In the genomic region with DNA sequence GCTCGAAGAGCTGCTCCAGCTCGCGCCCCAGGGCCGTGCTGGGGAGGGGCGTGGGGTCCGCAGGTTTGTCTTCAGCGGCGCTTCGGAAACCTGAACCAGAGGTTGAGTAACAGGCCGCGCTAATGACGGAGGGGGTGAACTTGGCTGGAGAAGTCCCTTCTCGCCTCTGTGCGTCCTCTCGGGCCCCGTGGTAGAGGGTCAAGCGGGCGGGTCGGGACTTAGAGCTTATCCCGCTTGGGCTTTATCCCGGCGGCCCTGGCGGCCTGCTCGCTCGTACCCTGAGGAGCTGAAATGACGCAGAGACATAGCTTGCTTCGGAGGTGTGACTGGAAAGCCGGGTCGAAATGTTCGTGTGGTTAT, we compare ENCODE assay signal across 8 cellular contexts. TPM values are rescaled to one million over a fixed set of nuclear protein-coding genes. Genes with fewer than 3 reads are reported as not detected.
DNase-seq lines count a peak whose midpoint lies in the region; ATAC-seq and TF ChIP-seq lines count a peak whose summit lies in the region.

No MANE protein-coding gene starts in this region.

- intact Hi-C loops in Right ventricle myocardium inferior (cut with DNase I) = loop anchor here (2.0 to 5.0 kb wide), 3 partner anchors 86 to 510 kb away; no protein-coding TSS in a partner anchor
- intact Hi-C loops in cardiac septum (cut with DNase I) = loop anchor here (2.0 to 5.0 kb wide), 4 partner anchors 65 to 510 kb away; a partner anchor contains a TSS
- intact Hi-C loops in breast epithelium (cut with DNase I; ENCODE audit: low total_unique reads) = no loop called here

- no peaks in the 10 kb centered on the region for H3K9me3 ChIP-seq in breast epithelium

- no peaks in the 10 kb centered on the region for H3K36me3 ChIP-seq in breast epithelium

- H3K27ac ChIP-seq in breast epithelium = peak overlapping the region; percentile 98
- H3K27ac ChIP-seq in layer of hippocampus (ENCODE audit: low read depth, low read length) = peak overlapping the region; percentile 92

- TF ChIP-seq POLR2A in breast epithelium (IDR thresholded peaks at IDR 0.05) = no peak

- DNase-seq in Right ventricle myocardium inferior (ENCODE audit: missing footprints) (peak; percentile 81), cardiac septum (ENCODE audit: low spot score) (no peak), RPMI8226 (peak; percentile 48), breast epithelium (ENCODE audit: low spot score in 2 of 2) (peak in 1 of 2 donors; percentile 24), NCI-H1048 (lab: John Stamatoyannopoulos, UW) (no peak)
- DNase-seq in stimulated activated CD4-positive, alpha-beta T cell treated with anti-CD3 and anti-CD28 coated beads, Interleukin-4, amount 100 ng/mL, for 24 hours = peak; percentile 36

- H3K4me3 ChIP-seq in breast epithelium = peak overlapping the region; percentile 92 to 96 (median 95)

- H3K4me1 ChIP-seq in breast epithelium = peaks cover 0 to 9% of the 10 kb centered on the region in 2 donors

- H3K27me3 ChIP-seq in breast epithelium = no peaks in the 10 kb centered on the region
- H3K27me3 ChIP-seq in layer of hippocampus (ENCODE audit: control insufficient read depth, insufficient read depth, low read length) = no peaks in the 10 kb centered on the region

- ATAC-seq in Right ventricle myocardium inferior (peak; percentile 23), HG03066 (IDR thresholded peaks at IDR 0.05; ENCODE audit: low read depth, unreplicated experiment) (peak; percentile 30)

- TF ChIP-seq CTCF in breast epithelium (IDR thresholded peaks at IDR 0.05) = no peak

RNA-seq across cellular contexts. Expression of a gene that starts 0.5 kb away (rescaled TPM):
- total RNA-seq in Right ventricle myocardium inferior (22.2 TPM), cardiac septum (27.0 TPM), breast epithelium (10 to 100 TPM; 20.5 to 36.0 (median 23.9) TPM)

RNA-seq across cellular contexts. Expression of a gene that starts 0.6 kb away (rescaled TPM):
- total RNA-seq in Right ventricle myocardium inferior (58.1 TPM), cardiac septum (48.4 TPM), breast epithelium (10 to 100 TPM in 2 of 3 donors, 1 to 10 TPM in 1; 7.7 to 15.1 (median 10.5) TPM)

Comparison
In these comparisons a context has a peak if more than half of its experiments do, and no peak if none do; other contexts are left out.
1. DNase-seq: peak in Right ventricle myocardium inferior (single experiment), RPMI8226 (single experiment) and stimulated activated CD4-positive, alpha-beta T cell treated with anti-CD3 and anti-CD28 coated beads, Interleukin-4, amount 100 ng/mL, for 24 hours (single experiment); none in cardiac septum (single experiment) and NCI-H1048 (single experiment).